8 cellular contexts compared by ENCODE assay signal in genomic region chr3:119637679-119638525, GRCh38. TPM values are rescaled to one million over a fixed set of nuclear protein-coding genes. Genes with fewer than 3 reads are reported as not detected.
DNase-seq lines count a peak whose midpoint lies in the region; ATAC-seq, FAIRE-seq and TF ChIP-seq lines count a peak whose summit lies in the region.

No MANE protein-coding gene starts in this region.

- H3K79me2 ChIP-seq in K562 (ENCODE audit: control insufficient read depth, insufficient read depth, low read length) = no peaks in the 10 kb centered on the region

- H3K4me3 ChIP-seq in K562 = no peak overlapping the region

- intact Hi-C loops in K562 (cut with micrococcal nuclease) = loop anchor here (5.0 kb wide), 1 partner anchor 39 kb away; the partner anchor contains the start of gene COX17

- 68% methylated on average over 7 of the region's 7 CpGs for WGBS in K562 (ENCODE audit: insufficient coverage, low coverage, missing lambda C conversion rate)

- no peak for FAIRE-seq in K562 (lab: Jason Lieb, UNC)

- no peaks in the 10 kb centered on the region for H3K9me3 ChIP-seq in K562 (replicated peaks; ENCODE audit: control insufficient read depth, insufficient read depth, low read depth, low read length)

- no peaks in the 10 kb centered on the region for H3K9me3 Mint-ChIP-seq in IgD-negative memory B cell

- no peaks in the 10 kb centered on the region for H3K27me3 ChIP-seq in K562 (ENCODE audit: control insufficient read depth in 2 of 2, insufficient read depth in 2 of 2, low read length in 2 of 2)

- POLR2A ChIA-PET in K562 (lab: Yijun Ruan, JAX) = interaction anchor here (1.6 kb wide), 1 partner anchor 20 kb away, joined by 3 read pairs; no protein-coding TSS in a partner anchor

- H3K4me1 Mint-ChIP-seq in IgD-negative memory B cell = peaks cover 16 to 20% (median 20%) of the 10 kb centered on the region in 3 donors

- no peak for TF ChIP-seq POLR2A in K562 (conservative IDR thresholded peaks at IDR 0.05)

- TF ChIP-seq RAD21 in K562 (CRISPR knock-in tag; conservative IDR thresholded peaks at IDR 0.05 in 1 of 2, IDR thresholded peaks at IDR 0.05 in 1 of 2) = no peak

- peak; percentile 71 for TF ChIP-seq EP300 in K562 (IDR thresholded peaks at IDR 0.05; ENCODE audit: low read length)

- H3K36me3 ChIP-seq in K562 (ENCODE audit: control insufficient read depth, insufficient read depth, low read length) = no peaks in the 10 kb centered on the region

- no peaks in the 10 kb centered on the region for H4K20me1 ChIP-seq in K562 (replicated peaks; ENCODE audit: control insufficient read depth, insufficient read depth, low read length)

- peaks cover 8 to 42% of the 10 kb centered on the region in 2 experiments for H3K4me1 ChIP-seq in K562 (replicated peaks in 1 of 2; ENCODE audit: control insufficient read depth in 2 of 2, insufficient read depth in 2 of 2, low read length in 2 of 2)

- H3K4me3 Mint-ChIP-seq in IgD-negative memory B cell = peak overlapping the region; percentile 60 to 95 (median 88)

- H3K4me2 ChIP-seq in K562 (ENCODE audit: insufficient read depth, low read length) = peak overlapping the region; percentile 22; the same call in 1 of the 2 replicates

- H3K27ac ChIP-seq in K562 (ENCODE audit: extremely low read depth, low read depth, low read length) = peak overlapping the region; percentile 83; the same call in 2 of the 3 replicates

- H3K36me3 Mint-ChIP-seq in IgD-negative memory B cell = peaks cover 2% of the 10 kb centered on the region

- no TSS peak for BruUV-seq in K562 (replicated peaks; lab: Mats Ljungman, UMichigan)

- DNase-seq in GM10266 (ENCODE audit: extremely low spot score) (peak; percentile 17), K562 (ENCODE audit: extremely low read depth in 1 of 4, low spot score in 3 of 4) (peak in 2 of 4 experiments; percentile 16 to 50), medulla oblongata (ENCODE audit: extremely low spot score) (peak; percentile 28), cerebellar cortex (ENCODE audit: low spot score) (no peak), NCI-H2196 treated with DMSO at 0.1 percent for 48 hours (lab: John Stamatoyannopoulos, UW; ENCODE audit: unreplicated experiment) (no peak), NCI-H2227 (lab: John Stamatoyannopoulos, UW; ENCODE audit: unreplicated experiment) (no peak)

- TF ChIP-seq CTCF in GM10266 (IDR thresholded peaks at IDR 0.05; ENCODE audit: control insufficient read depth, insufficient read depth, low read depth, missing control alignments) (no peak), K562 (IDR thresholded peaks at IDR 0.05 in 2 of 3, conservative IDR thresholded peaks at IDR 0.05 in 1 of 3; ENCODE audit: insufficient read depth in 2 of 3, low read depth in 1 of 3, low read length in 3 of 3) (no peak)

- ATAC-seq in GM21619 (IDR thresholded peaks at IDR 0.05; ENCODE audit: unreplicated experiment) (peak; percentile 32), K562 (peak; percentile 29; the same call in 2 of the 3 replicates)

- peak overlapping the region; percentile 32 to 91 (median 87) for H3K27ac Mint-ChIP-seq in IgD-negative memory B cell

- H2AFZ ChIP-seq in K562 (ENCODE audit: low read depth, low read length) = peak overlapping the region; percentile 79

- CTCF ChIA-PET in K562 (lab: Yijun Ruan, JAX; ENCODE audit: low intra/inter-chr PET ratio) = no interaction called here

- no peaks in the 10 kb centered on the region for H3K27me3 Mint-ChIP-seq in IgD-negative memory B cell

- no peak overlapping the region for H3K9ac ChIP-seq in K562 (ENCODE audit: insufficient read depth in 1 of 2, low read depth in 2 of 2, low read length in 2 of 2)

- in situ Hi-C loops in K562 (cut with MboI) = no loop called here

- peaks cover 3% of the 10 kb centered on the region for H3K9me1 ChIP-seq in K562 (ENCODE audit: control insufficient read depth, insufficient read depth, low read length)

TF ChIP-seq in K562, 482 proteins besides CTCF, POLR2A, EP300 and RAD21 (continues in another document):
- no peak for TF ChIP-seq TEAD1 (CRISPR knock-in tag; IDR thresholded peaks at IDR 0.05)

RNA-seq across cellular contexts. Expression of gene POPDC2, which starts 22.5 kb away (rescaled TPM):
- polyA plus RNA-seq in IgD-negative memory B cell (2.2 TPM), K562 (2011; rRNA removed) (0.13 and 0.28 TPM in 2 replicates), K562 (2014; fragmentation: Illumina TruSeq; extraction: Trizol) (0.09 and 0.17 TPM in 2 replicates), K562 (2014; fragmentation: Nextera tagmentation; extraction: Ambion mirVana) (under 1 TPM; 0.08 to 0.31 TPM), K562 (2014; rRNA removed) (0.32 and 1.00 TPM in 2 replicates)
- 0.21 and 0.30 TPM in 2 replicates for total RNA-seq in K562 (2011; cell fraction: chromatin; rRNA removed; ENCODE audit: low replicate concordance)
- 0.33 TPM in 1 of 2 replicates, not detected in the other for total RNA-seq in K562 (2011; cell fraction: nucleolus; rRNA removed)
- 0.44 and 0.69 TPM in 2 replicates for total RNA-seq in K562 (2011; cell fraction: nucleoplasm; rRNA removed)
- total RNA-seq in K562 (2014; rRNA removed) (0.08 TPM in 1 of 2 replicates, not detected in the other), K562 (2014; rRNA removed; fragmentation: Illumina TruSeq; extraction: Trizol) (not detected in 2 replicates), K562 (2015; rRNA removed; fragmentation: Illumina TruSeq; extraction: Trizol) (0.41 TPM in 1 of 2 replicates, not detected in the other), K562 (2021) (0.13 TPM in 1 of 2 replicates, not detected in the other)
- 0.09 TPM in 1 of 2 replicates, not detected in the other for polyA plus RNA-seq in K562 (2011; cell fraction: cytosol; rRNA removed)
- polyA plus RNA-seq in K562 (2011; cell fraction: nucleus; rRNA removed) = 0.24 and 0.34 TPM in 2 replicates
- polyA plus RNA-seq in K562 (2012) = 0.30 and 1.3 TPM in 2 replicates
- 0.11 and 0.18 TPM in 2 replicates for polyA minus RNA-seq in K562 (2011; rRNA and poly(A)+ RNA removed)
- not detected in 2 replicates for polyA minus RNA-seq in K562 (2011; cell fraction: cytosol; rRNA and poly(A)+ RNA removed)
- 0.44 TPM in 1 of 2 replicates, not detected in the other for polyA minus RNA-seq in K562 (2011; cell fraction: nucleus; rRNA and poly(A)+ RNA removed)

RNA-seq across cellular contexts. Expression of gene COX17, which starts 39.3 kb away (rescaled TPM):
- polyA plus RNA-seq in IgD-negative memory B cell = 124 TPM
- 10.0 and 11.6 TPM in 2 replicates for total RNA-seq in K562 (2011; cell fraction: chromatin; rRNA removed; ENCODE audit: low replicate concordance)
- 8.0 and 8.3 TPM in 2 replicates for total RNA-seq in K562 (2011; cell fraction: nucleolus; rRNA removed)
- 13.7 and 24.1 TPM in 2 replicates for total RNA-seq in K562 (2011; cell fraction: nucleoplasm; rRNA removed)
- total RNA-seq in K562 (2014; rRNA removed) = 64.5 and 69.3 TPM in 2 replicates
- total RNA-seq in K562 (2014; rRNA removed; fragmentation: Illumina TruSeq; extraction: Trizol) = 47.9 and 51.6 TPM in 2 replicates
- total RNA-seq in K562 (2015; rRNA removed; fragmentation: Illumina TruSeq; extraction: Trizol) = 52.6 and 60.6 TPM in 2 replicates
- 34.3 and 44.2 TPM in 2 replicates for total RNA-seq in K562 (2021)
- 29.1 and 32.2 TPM in 2 replicates for polyA plus RNA-seq in K562 (2011; rRNA removed)
- polyA plus RNA-seq in K562 (2011; cell fraction: cytosol; rRNA removed) = 15.7 and 25.9 TPM in 2 replicates
- polyA plus RNA-seq in K562 (2011; cell fraction: nucleus; rRNA removed) = 14.5 and 23.5 TPM in 2 replicates
- 47.8 and 81.9 TPM in 2 replicates for polyA plus RNA-seq in K562 (2012)
- 32.5 and 40.8 TPM in 2 replicates for polyA plus RNA-seq in K562 (2014; fragmentation: Illumina TruSeq; extraction: Trizol)
- 100 to 1,000 TPM; 147 to 167 TPM for polyA plus RNA-seq in K562 (2014; fragmentation: Nextera tagmentation; extraction: Ambion mirVana)
- polyA plus RNA-seq in K562 (2014; rRNA removed) = 102 and 121 TPM in 2 replicates
- 10.1 TPM in 2 replicates for polyA minus RNA-seq in K562 (2011; rRNA and poly(A)+ RNA removed)
- 5.0 and 8.6 TPM in 2 replicates for polyA minus RNA-seq in K562 (2011; cell fraction: cytosol; rRNA and poly(A)+ RNA removed)
- polyA minus RNA-seq in K562 (2011; cell fraction: nucleus; rRNA and poly(A)+ RNA removed) = 12.9 and 22.1 TPM in 2 replicates

RNA-seq across cellular contexts. Expression of gene PLA1A, which starts 40.2 kb away (rescaled TPM):
- polyA plus RNA-seq in IgD-negative memory B cell (not detected), K562 (2011; rRNA removed) (not detected in 2 replicates), K562 (2014; fragmentation: Illumina TruSeq; extraction: Trizol) (not detected in 2 replicates), K562 (2014; fragmentation: Nextera tagmentation; extraction: Ambion mirVana) (not detected), K562 (2014; rRNA removed) (not detected in 2 replicates)
- total RNA-seq in K562 (2011; cell fraction: chromatin; rRNA removed; ENCODE audit: low replicate concordance) = not detected in 2 replicates
- total RNA-seq in K562 (2011; cell fraction: nucleolus; rRNA removed) = not detected in 2 replicates
- total RNA-seq in K562 (2011; cell fraction: nucleoplasm; rRNA removed) = not detected in 2 replicates
- total RNA-seq in K562 (2014; rRNA removed) (not detected in 2 replicates), K562 (2014; rRNA removed; fragmentation: Illumina TruSeq; extraction: Trizol) (not detected in 2 replicates), K562 (2015; rRNA removed; fragmentation: Illumina TruSeq; extraction: Trizol) (not detected in 2 replicates), K562 (2021) (not detected in 2 replicates)
- not detected in 2 replicates for polyA plus RNA-seq in K562 (2011; cell fraction: cytosol; rRNA removed)
- not detected in 2 replicates for polyA plus RNA-seq in K562 (2011; cell fraction: nucleus; rRNA removed)
- 0.19 TPM in 1 of 2 replicates, not detected in the other for polyA plus RNA-seq in K562 (2012)
- not detected in 2 replicates for polyA minus RNA-seq in K562 (2011; rRNA and poly(A)+ RNA removed)
- not detected in 2 replicates for polyA minus RNA-seq in K562 (2011; cell fraction: cytosol; rRNA and poly(A)+ RNA removed)
- polyA minus RNA-seq in K562 (2011; cell fraction: nucleus; rRNA and poly(A)+ RNA removed) = not detected in 2 replicates

RNA-seq across cellular contexts. Expression of gene ADPRH, which starts 58.6 kb away (rescaled TPM):
- polyA plus RNA-seq in IgD-negative memory B cell (29.2 TPM), K562 (2011; rRNA removed) (0.45 and 0.53 TPM in 2 replicates), K562 (2014; fragmentation: Illumina TruSeq; extraction: Trizol) (1.4 and 1.6 TPM in 2 replicates), K562 (2014; fragmentation: Nextera tagmentation; extraction: Ambion mirVana) (under 1 TPM; 0.01 to 0.24 TPM), K562 (2014; rRNA removed) (0.85 and 0.91 TPM in 2 replicates)
- total RNA-seq in K562 (2011; cell fraction: chromatin; rRNA removed; ENCODE audit: low replicate concordance) = 0.19 and 0.35 TPM in 2 replicates
- total RNA-seq in K562 (2011; cell fraction: nucleolus; rRNA removed) = 0.17 and 0.39 TPM in 2 replicates
- total RNA-seq in K562 (2011; cell fraction: nucleoplasm; rRNA removed) = 0.53 and 0.66 TPM in 2 replicates
- total RNA-seq in K562 (2014; rRNA removed) (0.45 and 0.57 TPM in 2 replicates), K562 (2014; rRNA removed; fragmentation: Illumina TruSeq; extraction: Trizol) (0.65 and 0.83 TPM in 2 replicates), K562 (2015; rRNA removed; fragmentation: Illumina TruSeq; extraction: Trizol) (0.57 and 0.87 TPM in 2 replicates), K562 (2021) (1.3 and 1.4 TPM in 2 replicates)
- polyA plus RNA-seq in K562 (2011; cell fraction: cytosol; rRNA removed) = 0.29 and 0.36 TPM in 2 replicates
- polyA plus RNA-seq in K562 (2011; cell fraction: nucleus; rRNA removed) = 0.25 and 0.26 TPM in 2 replicates
- polyA plus RNA-seq in K562 (2012) = 1.4 and 3.0 TPM in 2 replicates
- polyA minus RNA-seq in K562 (2011; rRNA and poly(A)+ RNA removed) = 0.42 and 0.84 TPM in 2 replicates
- not detected in 2 replicates for polyA minus RNA-seq in K562 (2011; cell fraction: cytosol; rRNA and poly(A)+ RNA removed)
- polyA minus RNA-seq in K562 (2011; cell fraction: nucleus; rRNA and poly(A)+ RNA removed) = 0.22 and 0.27 TPM in 2 replicates

Comparison
In these comparisons a context has a peak if more than half of its experiments do, and no peak if none do; other contexts are left out.
1. DNase-seq: peak in GM10266 (single experiment) and medulla oblongata (single experiment); none in cerebellar cortex (single experiment), NCI-H2196 treated with DMSO at 0.1 percent for 48 hours (single experiment) and NCI-H2227 (single experiment).